12 cellular contexts compared by ENCODE assay signal in genomic region chr1:178575611-178576331, GRCh38.
DNase-seq lines count a peak whose midpoint lies in the region; ATAC-seq and TF ChIP-seq lines count a peak whose summit lies in the region.
"Had no signal": no experiment of that assay in that cellular context is flagged by ENCODE, and none has a peak within 500 bp of the region (broad histone marks: within the 10 kb centered on the region; RNA-seq: fewer than 3 reads in every experiment).

No MANE protein-coding gene starts in this region.

- H2BK5ac ChIP-seq in IMR-90 (ENCODE audit: low read depth, low read length, poor library complexity, severe bottlenecking), result no peak overlapping the region

- H2AK5ac ChIP-seq in IMR-90 (ENCODE audit: low read depth, low read length), result no peak overlapping the region

- CTCF ChIA-PET in IMR-90 (lab: Yijun Ruan, JAX), result interaction anchor here (0.6 kb wide), 1 partner anchor 10 kb away, joined by 3 read pairs; no protein-coding TSS in a partner anchor

- H2BK20ac ChIP-seq in IMR-90 (ENCODE audit: low read depth, low read length), result no peak overlapping the region

- peak overlapping the region; percentile 35 for H3K4ac ChIP-seq in IMR-90 (ENCODE audit: low read depth, low read length)

- H3K9me1 ChIP-seq in IMR-90 (ENCODE audit: insufficient read depth, low read length), result peaks cover 4% of the 10 kb centered on the region; the same call in 1 of the 2 replicates

- no peaks in the 10 kb centered on the region for H3K27me3 ChIP-seq in IMR-90 (ENCODE audit: control insufficient read depth, insufficient read depth, low read length)
- no peaks in the 10 kb centered on the region for H3K27me3 ChIP-seq in fibroblast of lung (ENCODE audit: control insufficient read depth, insufficient read depth, low read length)
- no peaks in the 10 kb centered on the region for H3K27me3 ChIP-seq in spleen (replicated peaks in 1 of 7)
- H3K27me3 ChIP-seq in effector memory CD4-positive, alpha-beta T cell (replicated peaks; ENCODE audit: control insufficient read depth, insufficient read depth, low read length, poor library complexity, severe bottlenecking), result no peaks in the 10 kb centered on the region
- H3K27me3 ChIP-seq: uterus had no signal

- H4K8ac ChIP-seq in IMR-90 (ENCODE audit: low read depth in 2 of 2, low read length in 2 of 2), result no peak overlapping the region

- TF ChIP-seq POLR2A in IMR-90 (IDR thresholded peaks at IDR 0.05; ENCODE audit: low read depth, low read length), result no peak
- TF ChIP-seq POLR2A in spleen (IDR thresholded peaks at IDR 0.05), result no peak
- TF ChIP-seq POLR2A in lower leg skin (IDR thresholded peaks at IDR 0.05), result no peak

- no peak overlapping the region; the same call in 1 of the 2 replicates for H4K5ac ChIP-seq in IMR-90 (ENCODE audit: low read depth, low read length)

- TF ChIP-seq CTCF in IMR-90 (conservative IDR thresholded peaks at IDR 0.05; ENCODE audit: low read depth, low read length) (no peak), fibroblast of lung (conservative IDR thresholded peaks at IDR 0.05 in 1 of 2, IDR thresholded peaks at IDR 0.05 in 1 of 2; ENCODE audit: low read depth in 1 of 2, low read length in 2 of 2) (no peak), spleen (IDR thresholded peaks at IDR 0.05 in 8 of 11, conservative IDR thresholded peaks at IDR 0.05 in 3 of 11) (no peak), lower leg skin (IDR thresholded peaks at IDR 0.05) (no peak)

- ATAC-seq in activated naive CD8-positive, alpha-beta T cell treated with anti-CD3 and anti-CD28 coated beads, Interleukin-2, amount 50 U/mL, for 24 hours, result no peak
- ATAC-seq in IMR-90 (ENCODE audit: low read depth) (peak; percentile 75), HG03175 (IDR thresholded peaks at IDR 0.05; ENCODE audit: unreplicated experiment) (no peak)
- ATAC-seq: activated CD8-positive, alpha-beta T cell treated with anti-CD3 and anti-CD28 coated beads, Interleukin-2, amount 10 ng/mL, durations not matched to agents 7 days and 5 days; PC-3 had no signal

- no peak for DNase-seq in activated naive CD8-positive, alpha-beta T cell treated with anti-CD3 and anti-CD28 coated beads for 36 hours
- DNase-seq in activated naive CD8-positive, alpha-beta T cell treated with anti-CD3 and anti-CD28 coated beads, Interleukin-2, amount 50 U/mL, for 24 hours, result no peak
- DNase-seq in IMR-90 (peak; percentile 60), fibroblast of lung (ENCODE audit: low read depth in 2 of 2) (peak; percentile 17 to 49), spleen (no peak), lower leg skin (ENCODE audit: low spot score in 2 of 2) (no peak)
- no peak for DNase-seq in effector memory CD4-positive, alpha-beta T cell
- DNase-seq: activated CD8-positive, alpha-beta T cell treated with anti-CD3 and anti-CD28 coated beads, Interleukin-2, amount 10 ng/mL, durations not matched to agents 7 days and 5 days; kidney glomerular epithelial cell; PC-3; uterus had no signal

- H4K20me1 ChIP-seq in IMR-90 (ENCODE audit: insufficient read depth, low read length) (no peaks in the 10 kb centered on the region), fibroblast of lung (ENCODE audit: control insufficient read depth, extremely low read depth, insufficient read depth, low read length) (no peaks in the 10 kb centered on the region)

- dilution Hi-C loops in IMR-90 (cut with HindIII; ENCODE audit: low sequenced_read_pairs, unreplicated experiment), result no loop called here

- no peak overlapping the region for H2AK9ac ChIP-seq in IMR-90 (replicated peaks; ENCODE audit: low read depth, low read length, poor library complexity)

- peak overlapping the region; percentile 74 for H3K14ac ChIP-seq in IMR-90 (replicated peaks; ENCODE audit: low read depth, low read length)

- in situ Hi-C loops in IMR-90 (cut with MboI; ENCODE audit: low sequenced_read_pairs), result no loop called here

- no peaks in the 10 kb centered on the region for H3K36me3 Mint-ChIP-seq in activated naive CD8-positive, alpha-beta T cell treated with anti-CD3 and anti-CD28 coated beads for 36 hours
- no peaks in the 10 kb centered on the region for H3K36me3 Mint-ChIP-seq in activated naive CD8-positive, alpha-beta T cell treated with anti-CD3 and anti-CD28 coated beads, Interleukin-2, amount 50 U/mL, for 24 hours (ENCODE audit: low read depth)

- no CpG with 5 or more reads among the region's 3 CpGs for WGBS in IMR-90 (ENCODE audit: extremely low coverage in 2 of 2, insufficient read length in 1 of 2), 2 experiments
- 32 to 54% (median 45%) methylated on average over 3 of the region's 3 CpGs for WGBS in spleen, 5 donors
- 40 to 58% methylated on average over 3 of the region's 3 CpGs for WGBS in lower leg skin, 2 donors

- H3K4me2 ChIP-seq in IMR-90 (ENCODE audit: low read depth, low read length) (peak overlapping the region; percentile 86), fibroblast of lung (ENCODE audit: extremely low read depth, insufficient read depth, low read length) (no peak overlapping the region)

- peaks cover 4% of the 10 kb centered on the region for H3K4me1 Mint-ChIP-seq in activated naive CD8-positive, alpha-beta T cell treated with anti-CD3 and anti-CD28 coated beads for 36 hours
- peaks cover 13% of the 10 kb centered on the region for H3K4me1 Mint-ChIP-seq in activated naive CD8-positive, alpha-beta T cell treated with anti-CD3 and anti-CD28 coated beads, Interleukin-2, amount 50 U/mL, for 24 hours

- H3K18ac ChIP-seq in IMR-90 (ENCODE audit: low read depth, low read length), result no peak overlapping the region

- no peak overlapping the region for H2BK120ac ChIP-seq in IMR-90 (ENCODE audit: low read depth, low read length)

- H3K4me3 ChIP-seq in IMR-90 (ENCODE audit: insufficient read depth, low read depth, low read length), result no peak overlapping the region
- H3K4me3 ChIP-seq in fibroblast of lung (replicated peaks in 1 of 4; ENCODE audit: control extremely low read depth in 1 of 4, insufficient read depth in 1 of 4, low read depth in 3 of 4, low read length in 4 of 4), result no peak overlapping the region
- H3K4me3 ChIP-seq in spleen, result no peak overlapping the region
- H3K4me3 ChIP-seq in effector memory CD4-positive, alpha-beta T cell (ENCODE audit: insufficient read depth, low read depth, low read length, poor library complexity, severe bottlenecking), result no peak overlapping the region
- H3K4me3 ChIP-seq in lower leg skin (ENCODE audit: low read depth, poor library complexity, severe bottlenecking), result no peak overlapping the region
- H3K4me3 ChIP-seq: uterus had no signal

- H3K4me3 Mint-ChIP-seq in activated naive CD8-positive, alpha-beta T cell treated with anti-CD3 and anti-CD28 coated beads for 36 hours, result no peak overlapping the region
- no peak overlapping the region for H3K4me3 Mint-ChIP-seq in activated naive CD8-positive, alpha-beta T cell treated with anti-CD3 and anti-CD28 coated beads, Interleukin-2, amount 50 U/mL, for 24 hours
- H3K4me3 Mint-ChIP-seq: activated CD8-positive, alpha-beta T cell treated with anti-CD3 and anti-CD28 coated beads, Interleukin-2, amount 10 ng/mL, durations not matched to agents 7 days and 5 days had no signal

- H3K9me3 ChIP-seq in IMR-90 (ENCODE audit: control insufficient read depth, insufficient read depth, low read length) (no peaks in the 10 kb centered on the region), fibroblast of lung (ENCODE audit: control insufficient read depth, insufficient read depth, low read depth, low read length) (no peaks in the 10 kb centered on the region), spleen (no peaks in the 10 kb centered on the region)
- H3K9me3 ChIP-seq in effector memory CD4-positive, alpha-beta T cell (ENCODE audit: control insufficient read depth, low read length), result no peaks in the 10 kb centered on the region
- H3K9me3 ChIP-seq: uterus had no signal

- H3K9me3 Mint-ChIP-seq in activated naive CD8-positive, alpha-beta T cell treated with anti-CD3 and anti-CD28 coated beads for 36 hours, result no peaks in the 10 kb centered on the region
- H3K9me3 Mint-ChIP-seq in activated naive CD8-positive, alpha-beta T cell treated with anti-CD3 and anti-CD28 coated beads, Interleukin-2, amount 50 U/mL, for 24 hours, result no peaks in the 10 kb centered on the region

- TF ChIP-seq RAD21 in IMR-90 (IDR thresholded peaks at IDR 0.05; ENCODE audit: low read length), result no peak

- no peak overlapping the region for H3K23ac ChIP-seq in IMR-90 (ENCODE audit: low read depth, low read length)

- H3K9ac ChIP-seq in IMR-90 (ENCODE audit: low read depth, low read length) (no peak overlapping the region), fibroblast of lung (ENCODE audit: insufficient read depth, low read length) (no peak overlapping the region)

- no peaks in the 10 kb centered on the region for H3K36me3 ChIP-seq in IMR-90 (ENCODE audit: control insufficient read depth, insufficient read depth, low read length)
- H3K36me3 ChIP-seq in fibroblast of lung (ENCODE audit: control insufficient read depth, insufficient read depth, low read length), result no peaks in the 10 kb centered on the region
- no peaks in the 10 kb centered on the region for H3K36me3 ChIP-seq in spleen
- H3K36me3 ChIP-seq in effector memory CD4-positive, alpha-beta T cell (ENCODE audit: control insufficient read depth, insufficient read depth, low read length), result no peaks in the 10 kb centered on the region
- H3K36me3 ChIP-seq: uterus had no signal

- H3K4me1 ChIP-seq in IMR-90 (ENCODE audit: control insufficient read depth, insufficient read depth, low read length) (peaks cover 4% of the 10 kb centered on the region), fibroblast of lung (ENCODE audit: control insufficient read depth, extremely low read depth, insufficient read depth, low read length) (no peaks in the 10 kb centered on the region), spleen (peaks cover 0 to 56% (median 24%) of the 10 kb centered on the region in 6 donors)
- H3K4me1 ChIP-seq in effector memory CD4-positive, alpha-beta T cell (ENCODE audit: control insufficient read depth, insufficient read depth, low read length, poor library complexity, severe bottlenecking), result no peaks in the 10 kb centered on the region
- H3K4me1 ChIP-seq: uterus had no signal

- no TSS peak for BruUV-seq in IMR-90 (replicated peaks; lab: Mats Ljungman, UMichigan)

- no peak overlapping the region for H4K91ac ChIP-seq in IMR-90 (ENCODE audit: insufficient read depth, low read depth, low read length)

- peak overlapping the region; percentile 31 for H3K27ac Mint-ChIP-seq in activated naive CD8-positive, alpha-beta T cell treated with anti-CD3 and anti-CD28 coated beads for 36 hours
- no peak overlapping the region for H3K27ac Mint-ChIP-seq in activated naive CD8-positive, alpha-beta T cell treated with anti-CD3 and anti-CD28 coated beads, Interleukin-2, amount 50 U/mL, for 24 hours
- H3K27ac Mint-ChIP-seq: activated CD8-positive, alpha-beta T cell treated with anti-CD3 and anti-CD28 coated beads, Interleukin-2, amount 10 ng/mL, durations not matched to agents 7 days and 5 days had no signal

- no peak overlapping the region for H3K56ac ChIP-seq in IMR-90 (ENCODE audit: extremely low read depth, insufficient read depth, low read length)

- H3K27ac ChIP-seq in IMR-90 (ENCODE audit: insufficient read depth, low read length), result no peak overlapping the region
- H3K27ac ChIP-seq in fibroblast of lung (ENCODE audit: insufficient read depth, low read length), result no peak overlapping the region
- peak overlapping the region; percentile 8 to 89 (median 72) for H3K27ac ChIP-seq in spleen
- no peak overlapping the region for H3K27ac ChIP-seq in effector memory CD4-positive, alpha-beta T cell (ENCODE audit: insufficient read depth, low read length, poor library complexity, severe bottlenecking)
- H3K27ac ChIP-seq: uterus had no signal

- POLR2A ChIA-PET in IMR-90 (lab: Charles Lee; ENCODE audit: unreplicated experiment), result interaction anchor here (1.1 kb wide), 1 partner anchor 35 kb away, joined by 3 read pairs; no protein-coding TSS in a partner anchor

- H3K79me1 ChIP-seq in IMR-90 (ENCODE audit: low read depth in 1 of 2, low read length in 2 of 2), result no peaks in the 10 kb centered on the region

- H3K79me2 ChIP-seq in fibroblast of lung (ENCODE audit: control insufficient read depth, insufficient read depth, low read length), result no peaks in the 10 kb centered on the region

- H3K27me3 Mint-ChIP-seq in activated naive CD8-positive, alpha-beta T cell treated with anti-CD3 and anti-CD28 coated beads for 36 hours, result peaks cover 3% of the 10 kb centered on the region
- H3K27me3 Mint-ChIP-seq in activated naive CD8-positive, alpha-beta T cell treated with anti-CD3 and anti-CD28 coated beads, Interleukin-2, amount 50 U/mL, for 24 hours, result peaks cover 3% of the 10 kb centered on the region

- H2AFZ ChIP-seq in IMR-90 (replicated peaks; ENCODE audit: low read length, poor library complexity) (peak overlapping the region; percentile 77), fibroblast of lung (ENCODE audit: low read length) (no peak overlapping the region)

- no peak overlapping the region for H2BK15ac ChIP-seq in IMR-90 (ENCODE audit: low read depth, low read length)

- intact Hi-C loops in IMR-90 (cut with micrococcal nuclease) (no loop called here), spleen (cut with DNase I; ENCODE audit: low total_unique reads) (no loop called here), lower leg skin (cut with DNase I; ENCODE audit: low total_unique reads) (no loop called here)

Comparison
In these comparisons a context has a peak if more than half of its experiments do, and no peak if none do; other contexts are left out.
1. DNase-seq: peak in IMR-90 (single experiment) and fibroblast of lung (2 of 2); none in activated naive CD8-positive, alpha-beta T cell treated with anti-CD3 and anti-CD28 coated beads for 36 hours (single experiment), activated naive CD8-positive, alpha-beta T cell treated with anti-CD3 and anti-CD28 coated beads, Interleukin-2, amount 50 U/mL, for 24 hours (single experiment), spleen (single experiment), effector memory CD4-positive, alpha-beta T cell (0 of 3) and lower leg skin (0 of 2).
2. H3K27ac ChIP-seq: peak in spleen (8 of 8); none in IMR-90 (single experiment), fibroblast of lung (single experiment) and effector memory CD4-positive, alpha-beta T cell (single experiment).